26 cellular contexts compared by ENCODE assay signal in genomic region chr9:71146511-71146910, GRCh38. TPM values are rescaled to one million over a fixed set of nuclear protein-coding genes. Genes with fewer than 3 reads are reported as not detected.
"Had no signal": no experiment of that assay in that cellular context is flagged by ENCODE, and none has a peak within 500 bp of the region (broad histone marks: within the 10 kb centered on the region; RNA-seq: fewer than 3 reads in every experiment).

No MANE protein-coding gene starts in this region.

- H3K4me1 Mint-ChIP-seq: activated CD4-positive, alpha-beta memory T cell treated with anti-CD3 and anti-CD28 coated beads, Interleukin-2, amount 10 ng/mL, durations not matched to agents 7 days and 5 days; activated CD4-positive, alpha-beta T cell treated with anti-CD3 and anti-CD28 coated beads, Interleukin-2, amount 10 ng/mL, durations not matched to agents 7 days and 5 days; activated naive CD4-positive, alpha-beta T cell treated with anti-CD3 and anti-CD28 coated beads, Interleukin-2, amount 50 U/mL, for 24 hours; T-helper 17 cell had no signal

- H3K36me3 ChIP-seq: esophagus muscularis mucosa, heart right ventricle, left lung, lower lobe of right lung, spleen, tibial nerve had no signal

- H3K27me3 Mint-ChIP-seq: activated CD4-positive, alpha-beta memory T cell treated with anti-CD3 and anti-CD28 coated beads, Interleukin-2, amount 10 ng/mL, durations not matched to agents 7 days and 5 days; activated CD4-positive, alpha-beta T cell treated with anti-CD3 and anti-CD28 coated beads, Interleukin-2, amount 10 ng/mL, durations not matched to agents 7 days and 5 days; activated naive CD4-positive, alpha-beta T cell treated with anti-CD3 and anti-CD28 coated beads, Interleukin-2, amount 50 U/mL, for 24 hours; activated T-cell treated with anti-CD3 and anti-CD28 coated beads, Interleukin-2, amount 50 U/mL, for 24 hours; effector memory CD8-positive, alpha-beta T cell; natural killer cell treated with Interleukin-12 subunit alpha and Interleukin-12 subunit beta and Interleukin-15 and Interleukin-18, amount 100 ng/mL, for 72 hours; T-helper 17 cell had no signal

- H3K27ac ChIP-seq: coronary artery, esophagus muscularis mucosa, left lung, lower lobe of right lung, tibial nerve had no signal

- H3K36me3 Mint-ChIP-seq: activated naive CD4-positive, alpha-beta T cell treated with anti-CD3 and anti-CD28 coated beads, Interleukin-2, amount 50 U/mL, for 24 hours; natural killer cell treated with Interleukin-12 subunit alpha and Interleukin-12 subunit beta and Interleukin-15 and Interleukin-18, amount 100 ng/mL, for 72 hours had no signal

- H3K27ac Mint-ChIP-seq: activated CD4-positive, alpha-beta memory T cell treated with anti-CD3 and anti-CD28 coated beads, Interleukin-2, amount 10 ng/mL, durations not matched to agents 7 days and 5 days; activated CD4-positive, alpha-beta T cell treated with anti-CD3 and anti-CD28 coated beads, Interleukin-2, amount 10 ng/mL, durations not matched to agents 7 days and 5 days; activated naive CD4-positive, alpha-beta T cell treated with anti-CD3 and anti-CD28 coated beads, Interleukin-2, amount 50 U/mL, for 24 hours; activated T-cell treated with anti-CD3 and anti-CD28 coated beads, Interleukin-2, amount 50 U/mL, for 24 hours; effector memory CD8-positive, alpha-beta T cell; natural killer cell treated with Interleukin-12 subunit alpha and Interleukin-12 subunit beta and Interleukin-15 and Interleukin-18, amount 100 ng/mL, for 72 hours; T-helper 17 cell had no signal

- H3K9me3 ChIP-seq: lower lobe of right lung, mucosa of descending colon had no signal

- H3K4me3 ChIP-seq: coronary artery, esophagus muscularis mucosa, heart right ventricle, left lung, lower lobe of right lung, mucosa of descending colon, spleen, tibial nerve had no signal

- DNase-seq: activated CD4-positive, alpha-beta memory T cell treated with anti-CD3 and anti-CD28 coated beads, Interleukin-2, amount 10 ng/mL, durations not matched to agents 7 days and 5 days; activated CD4-positive, alpha-beta T cell treated with anti-CD3 and anti-CD28 coated beads for 1 hour; activated CD4-positive, alpha-beta T cell treated with anti-CD3 and anti-CD28 coated beads, Interleukin-2, amount 10 ng/mL, durations not matched to agents 7 days and 5 days; activated CD8-positive, alpha-beta memory T cell treated with anti-CD3 and anti-CD28 coated beads, Interleukin-2, amount 50 U/mL, for 48 hours; activated gamma-delta T cell; activated T-cell treated with anti-CD3 and anti-CD28 coated beads, Interleukin-2, amount 50 U/mL, for 24 hours; effector memory CD8-positive, alpha-beta T cell; foreskin melanocyte; heart right ventricle; left lung; lower lobe of right lung; mesendoderm; mucosa of descending colon; posterior cingulate gyrus; right cardiac atrium; spleen; stimulated activated CD4-positive, alpha-beta T cell treated with anti-CD3 and anti-CD28 coated beads, Interleukin-2, amount 100 ng/mL, for 48 hours; stimulated activated naive CD4-positive, alpha-beta T cell treated with Interleukin-2 at 50 U/mL for 16 hours; T-helper 17 cell; T1000 had no signal

- H3K4me3 Mint-ChIP-seq: activated CD4-positive, alpha-beta memory T cell treated with anti-CD3 and anti-CD28 coated beads, Interleukin-2, amount 10 ng/mL, durations not matched to agents 7 days and 5 days; activated CD4-positive, alpha-beta T cell treated with anti-CD3 and anti-CD28 coated beads, Interleukin-2, amount 10 ng/mL, durations not matched to agents 7 days and 5 days; activated naive CD4-positive, alpha-beta T cell treated with anti-CD3 and anti-CD28 coated beads, Interleukin-2, amount 50 U/mL, for 24 hours; activated T-cell treated with anti-CD3 and anti-CD28 coated beads, Interleukin-2, amount 50 U/mL, for 24 hours; effector memory CD8-positive, alpha-beta T cell; natural killer cell treated with Interleukin-12 subunit alpha and Interleukin-12 subunit beta and Interleukin-15 and Interleukin-18, amount 100 ng/mL, for 72 hours; T-helper 17 cell had no signal

- H3K4me1 ChIP-seq: esophagus muscularis mucosa, left lung, lower lobe of right lung, tibial nerve had no signal

- H3K9me3 Mint-ChIP-seq: activated CD4-positive, alpha-beta T cell treated with anti-CD3 and anti-CD28 coated beads, Interleukin-2, amount 10 ng/mL, durations not matched to agents 7 days and 5 days; effector memory CD8-positive, alpha-beta T cell had no signal

- H3K27me3 ChIP-seq: esophagus muscularis mucosa, heart right ventricle, left lung, spleen, tibial nerve had no signal

RNA-seq across cellular contexts. Expression of gene TRPM3, which starts 25.1 kb away (rescaled TPM):
- total RNA-seq: activated CD4-positive, alpha-beta memory T cell treated with anti-CD3 and anti-CD28 coated beads, Interleukin-2, amount 10 ng/mL, durations not matched to agents 7 days and 5 days; activated CD4-positive, alpha-beta T cell treated with anti-CD3 and anti-CD28 coated beads, Interleukin-2, amount 10 ng/mL, durations not matched to agents 7 days and 5 days; glomerular endothelial cell; natural killer cell treated with Interleukin-12 subunit alpha and Interleukin-12 subunit beta and Interleukin-15 and Interleukin-18, amount 100 ng/mL, for 72 hours; T-helper 17 cell had no signal
